Comparison of ENCODE assay signal across 1 cellular context in the genomic region with DNA sequence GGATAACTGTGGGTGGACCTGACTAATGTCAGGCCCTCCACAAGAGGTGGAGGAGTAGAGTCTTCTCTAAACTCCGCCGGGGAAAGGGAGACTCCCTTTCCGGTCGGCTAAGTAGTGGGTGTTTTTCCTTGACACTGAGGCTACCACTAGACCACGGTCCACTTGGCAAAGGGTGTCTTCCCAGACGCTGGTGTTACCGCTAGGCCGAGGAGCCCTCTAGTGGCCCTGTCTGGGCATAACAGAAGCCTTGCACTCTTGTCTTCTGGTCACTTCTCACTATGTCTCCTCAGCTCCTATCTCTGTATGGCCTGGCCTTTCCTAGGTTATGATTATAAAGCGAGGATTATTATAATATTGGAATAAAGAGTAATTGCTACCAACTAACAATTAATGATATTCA.
TF ChIP-seq lines count a peak whose summit lies in the region.

No MANE protein-coding gene starts in this region.

TF ChIP-seq in HepG2, 621 proteins besides CTCF, POLR2A, EP300 and RAD21:
- TF ChIP-seq ZFY (CRISPR knock-in tag; IDR thresholded peaks at IDR 0.05): peak; percentile 20; the same call in 1 of the 2 replicates
- TF ChIP-seq ZFX (CRISPR knock-in tag; IDR thresholded peaks at IDR 0.05; ENCODE audit: low read depth): peak; percentile 33; the same call in 1 of the 2 replicates
